Comparison of ENCODE assay signal across 10 cellular contexts in genomic region chr17:58541249-58541648, GRCh38. TPM values are rescaled to one million over a fixed set of nuclear protein-coding genes. Genes with fewer than 3 reads are reported as not detected.
A peak's percentile ranks its signal among the peaks of the same experiment; 100 is the strongest.
DNase-seq lines count a peak whose midpoint lies in the region; ATAC-seq and TF ChIP-seq lines count a peak whose summit lies in the region.
"Had no signal": no experiment of that assay in that cellular context is flagged by ENCODE, and none has a peak within 500 bp of the region (broad histone marks: within the 10 kb centered on the region; RNA-seq: fewer than 3 reads in every experiment).

No MANE protein-coding gene starts in this region.

- intact Hi-C loops in PC-9 (cut with micrococcal nuclease; ENCODE audit: unreplicated experiment): no loop called here
- intact Hi-C loops in spleen (cut with DNase I; ENCODE audit: low total_unique reads): no loop called here

- no peaks in the 10 kb centered on the region for H3K9me2 ChIP-seq in PC-9 (ENCODE audit: insufficient read depth)

- H3K9me3 ChIP-seq in PC-9 (ENCODE audit: insufficient read depth, low read depth) (no peaks in the 10 kb centered on the region), spleen (no peaks in the 10 kb centered on the region), upper lobe of left lung (no peaks in the 10 kb centered on the region)
- H3K9me3 ChIP-seq: HAP-1 had no signal

- no peak for TF ChIP-seq EP300 in upper lobe of left lung (IDR thresholded peaks at IDR 0.05)

- H3K4me3 ChIP-seq in AG04449 (ENCODE audit: low read depth, low read length) (no peak overlapping the region), GM12875 (ENCODE audit: low read depth, low read length) (no peak overlapping the region), PC-9 (no peak overlapping the region), fibroblast of villous mesenchyme (ENCODE audit: low read depth, low read length) (no peak overlapping the region), spleen (no peak overlapping the region), upper lobe of left lung (no peak overlapping the region)
- H3K4me3 ChIP-seq: HAP-1 had no signal

- TF ChIP-seq POLR2A in spleen (IDR thresholded peaks at IDR 0.05): no peak
- TF ChIP-seq POLR2A in upper lobe of left lung (IDR thresholded peaks at IDR 0.05): no peak

- H2AFZ ChIP-seq in PC-9: no peak overlapping the region

- TF ChIP-seq CTCF in AG04449 (IDR thresholded peaks at IDR 0.05; ENCODE audit: insufficient read depth, low read length, missing control alignments): peak; percentile 28
- peak; percentile 65 for TF ChIP-seq CTCF in GM12875 (IDR thresholded peaks at IDR 0.05; ENCODE audit: borderline replicate concordance, insufficient read depth, low read depth, low read length)
- peak; percentile 58 for TF ChIP-seq CTCF in PC-9 (conservative IDR thresholded peaks at IDR 0.05)
- TF ChIP-seq CTCF in fibroblast of villous mesenchyme (IDR thresholded peaks at IDR 0.05; ENCODE audit: insufficient read depth, low read depth, low read length): peak; percentile 53
- no peak for TF ChIP-seq CTCF in omental fat pad (IDR thresholded peaks at IDR 0.05)
- peak in 3 of 11 experiments; percentile 10 to 29 (median 28) for TF ChIP-seq CTCF in spleen (IDR thresholded peaks at IDR 0.05 in 8 of 11, conservative IDR thresholded peaks at IDR 0.05 in 3 of 11)
- TF ChIP-seq CTCF in upper lobe of left lung (IDR thresholded peaks at IDR 0.05): peak in 3 of 6 experiments; percentile 6 to 13 (median 8)

- CTCF ChIA-PET in AG04449 (lab: Yijun Ruan, JAX) (interaction anchor here (1.0 to 1.9 kb wide), 6 partner anchors 14 to 47 kb away, joined by 3 to 5 read pairs (median 3); no protein-coding TSS in a partner anchor), PC-9 (lab: Charles Lee) (interaction anchor here (0.6 to 0.7 kb wide), 3 partner anchors 42 to 125 kb away, joined by 5 to 7 read pairs (median 6); no protein-coding TSS in a partner anchor)

- H3K4me1 ChIP-seq in PC-9 (replicated peaks; ENCODE audit: insufficient read depth) (no peaks in the 10 kb centered on the region), spleen (peaks cover 0 to 21% (median 10%) of the 10 kb centered on the region in 6 donors), upper lobe of left lung (peaks cover 4 to 10% (median 7%) of the 10 kb centered on the region in 4 donors)
- H3K4me1 ChIP-seq: HAP-1 had no signal

- no TSS peak for BruUV-seq in PC-9 (replicated peaks; lab: Mats Ljungman, UMichigan)

- DNase-seq in AG04449 (ENCODE audit: low read depth, low spot score): no peak
- DNase-seq in PC-9: no peak
- DNase-seq in fibroblast of villous mesenchyme (ENCODE audit: low read depth): no peak
- DNase-seq in stimulated activated CD4-positive, alpha-beta T cell treated with anti-CD3 and anti-CD28 coated beads, Interleukin-4, amount 100 ng/mL, for 1 hour: no peak
- no peak for DNase-seq in omental fat pad (ENCODE audit: low spot score)
- DNase-seq in spleen: no peak
- no peak for DNase-seq in upper lobe of left lung
- DNase-seq: T-cell had no signal

- no peaks in the 10 kb centered on the region for H3F3A ChIP-seq in PC-9 (ENCODE audit: insufficient read depth, low read depth)

- ATAC-seq in omental fat pad (ENCODE audit: low FRiP score): no peak
- no peak for ATAC-seq in upper lobe of left lung (ENCODE audit: low FRiP score in 2 of 2)
- ATAC-seq: T-cell had no signal

- peaks cover 23% of the 10 kb centered on the region for H3K27me3 ChIP-seq in PC-9 (ENCODE audit: insufficient read depth, low read depth)
- no peaks in the 10 kb centered on the region for H3K27me3 ChIP-seq in spleen (replicated peaks in 1 of 7)
- no peaks in the 10 kb centered on the region for H3K27me3 ChIP-seq in upper lobe of left lung

- POLR2A ChIA-PET in AG04449 (lab: Yijun Ruan, JAX) (no interaction called here), PC-9 (lab: Charles Lee; ENCODE audit: unreplicated experiment) (no interaction called here)

- WGBS in spleen, 5 donors: 81 to 93% (median 91%) methylated on average over 2 of the region's 2 CpGs
- WGBS in upper lobe of left lung, 2 donors: 88 to 96% methylated on average over 2 of the region's 2 CpGs

- no peaks in the 10 kb centered on the region for H4K20me1 ChIP-seq in PC-9 (ENCODE audit: insufficient read depth)

- no peaks in the 10 kb centered on the region for H3K36me3 ChIP-seq in PC-9 (ENCODE audit: low read depth)
- H3K36me3 ChIP-seq in spleen: no peaks in the 10 kb centered on the region
- H3K36me3 ChIP-seq in upper lobe of left lung: no peaks in the 10 kb centered on the region
- H3K36me3 ChIP-seq: HAP-1 had no signal

- H3K79me2 ChIP-seq in PC-9 (ENCODE audit: low read depth): no peaks in the 10 kb centered on the region

- no peak overlapping the region for H3K27ac ChIP-seq in PC-9
- no peak overlapping the region for H3K27ac ChIP-seq in spleen
- no peak overlapping the region for H3K27ac ChIP-seq in upper lobe of left lung

- no peak overlapping the region for H3K4me2 ChIP-seq in PC-9

RNA-seq across cellular contexts. Expression of gene MTMR4, which starts 26.8 kb away (rescaled TPM):
- total RNA-seq in PC-9 (2021) (35.1 and 39.6 TPM in 2 replicates), fibroblast of villous mesenchyme (39.6 and 44.9 TPM in 2 replicates), omental fat pad (10 to 100 TPM; 24.3 to 40.1 (median 32.3) TPM), spleen (10 to 100 TPM; 42.0 to 61.9 (median 50.3) TPM), upper lobe of left lung (10 to 100 TPM; 19.6 to 56.6 (median 34.9) TPM)
- 10 to 100 TPM; 12.7 to 17.3 (median 14.1) TPM for polyA plus RNA-seq in spleen

RNA-seq across cellular contexts. Expression of gene HSF5, which starts 53.0 kb away (rescaled TPM):
- not detected in 2 replicates for total RNA-seq in PC-9 (2021)
- under 0.01 TPM in 1 of 2 replicates, not detected in the other for total RNA-seq in fibroblast of villous mesenchyme
- under 1 TPM in 2 of 4 donors, not detected in 2; 0.13 to 0.24 TPM for total RNA-seq in omental fat pad
- 1 to 10 TPM; 1.1 to 1.7 (median 1.3) TPM for total RNA-seq in spleen
- polyA plus RNA-seq in spleen: under 1 TPM; 0.57 to 0.79 (median 0.61) TPM
- under 1 TPM in 5 of 6 donors, not detected in 1; 0.07 to 0.39 (median 0.30) TPM for total RNA-seq in upper lobe of left lung

Comparison
In these comparisons a context has a peak if more than half of its experiments do, and no peak if none do; other contexts are left out.
1. CTCF ChIP-seq: peak in AG04449 (single experiment), GM12875 (single experiment), PC-9 (single experiment) and fibroblast of villous mesenchyme (single experiment); none in omental fat pad (0 of 3).